ENCODE assay signal across 8 cellular contexts in the genomic region with DNA sequence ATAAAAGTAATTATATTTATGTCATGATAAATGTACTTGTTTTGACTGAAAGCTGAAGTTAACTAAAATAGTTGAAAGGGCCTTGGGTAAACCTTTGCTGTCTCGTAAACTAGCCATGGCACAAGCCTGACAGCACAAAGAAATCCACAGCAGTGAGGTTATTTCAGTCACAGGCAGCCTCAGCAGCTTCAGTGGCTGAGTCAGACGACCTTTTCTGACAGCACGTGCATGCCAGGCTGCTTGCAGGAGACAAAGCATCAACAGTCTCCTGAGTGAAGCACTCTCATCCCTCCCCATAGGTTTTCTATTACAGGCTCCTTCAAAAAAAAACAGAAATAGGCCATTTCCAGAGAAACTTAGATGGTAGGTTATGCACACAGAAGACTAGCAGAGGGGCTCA.
DNase-seq lines count a peak whose midpoint lies in the region; ATAC-seq and TF ChIP-seq lines count a peak whose summit lies in the region.

No MANE protein-coding gene starts in this region.

- H3K27ac ChIP-seq in tibial artery = peak overlapping the region; percentile 39 to 66

- H3K27me3 ChIP-seq in adipocyte (replicated peaks; ENCODE audit: control insufficient read depth, insufficient read depth, low read length) (no peaks in the 10 kb centered on the region), tibial artery (no peaks in the 10 kb centered on the region)

- H3K4me1 ChIP-seq in adipocyte (ENCODE audit: control insufficient read depth, insufficient read depth, low read length) (peaks cover 12% of the 10 kb centered on the region), tibial artery (peaks cover 0 to 28% (median 12%) of the 10 kb centered on the region in 4 donors)

- H3K9me3 ChIP-seq in adipocyte (ENCODE audit: control insufficient read depth, low read length) (no peaks in the 10 kb centered on the region), tibial artery (no peaks in the 10 kb centered on the region)

- no peak for TF ChIP-seq CTCF in tibial artery (IDR thresholded peaks at IDR 0.05)

- H3K4me3 ChIP-seq in adipocyte (ENCODE audit: low read length) (no peak overlapping the region), tibial artery (no peak overlapping the region)

- H3K36me3 ChIP-seq in adipocyte (ENCODE audit: control insufficient read depth, insufficient read depth, low read length, severe bottlenecking) = peaks cover 16% of the 10 kb centered on the region
- peaks cover 11 to 31% (median 26%) of the 10 kb centered on the region in 3 donors for H3K36me3 ChIP-seq in tibial artery

- peak; percentile 32 for DNase-seq in stimulated activated CD4-positive, alpha-beta T cell treated with anti-CD3 and anti-CD28 coated beads, Interleukin-15, amount 100 ng/mL, for 24 hours
- DNase-seq in stimulated activated CD4-positive, alpha-beta T cell treated with anti-CD3 and anti-CD28 coated beads, Interleukin-4, amount 100 ng/mL, for 4 hours = no peak
- DNase-seq in adipocyte (ENCODE audit: low read depth) (peak; percentile 87), iris pigment epithelial cell (ENCODE audit: low read depth) (peak; percentile 89), tibial artery (peak; percentile 61 to 83), DMS153 (lab: John Stamatoyannopoulos, UW) (no peak), NK-92 (lab: John Stamatoyannopoulos, UW; ENCODE audit: unreplicated experiment) (no peak)

- H3K9ac ChIP-seq in adipocyte (ENCODE audit: low read length) = no peak overlapping the region

- ATAC-seq in GM18873 (IDR thresholded peaks at IDR 0.05; ENCODE audit: low FRiP score, unreplicated experiment) = no peak

- intact Hi-C loops in tibial artery (cut with DNase I; ENCODE audit: low total_unique reads) = no loop called here

Comparison
In these comparisons a context has a peak if more than half of its experiments do, and no peak if none do; other contexts are left out.
1. DNase-seq: peak in stimulated activated CD4-positive, alpha-beta T cell treated with anti-CD3 and anti-CD28 coated beads, Interleukin-15, amount 100 ng/mL, for 24 hours (single experiment), adipocyte (single experiment), iris pigment epithelial cell (single experiment) and tibial artery (2 of 2); none in stimulated activated CD4-positive, alpha-beta T cell treated with anti-CD3 and anti-CD28 coated beads, Interleukin-4, amount 100 ng/mL, for 4 hours (0 of 2), DMS153 (single experiment) and NK-92 (single experiment).